In genomic region chr7:45021604-45022296, GRCh38 we compare ENCODE assay signal across 8 cellular contexts. TPM values are rescaled to one million over a fixed set of nuclear protein-coding genes. Genes with fewer than 3 reads are reported as not detected.
A peak's percentile ranks its signal among the peaks of the same experiment; 100 is the strongest.
DNase-seq lines count a peak whose midpoint lies in the region; ATAC-seq and TF ChIP-seq lines count a peak whose summit lies in the region.

No MANE protein-coding gene starts in this region.

- H3K36me3 ChIP-seq in mucosa of descending colon (ENCODE audit: low read depth) (no peaks in the 10 kb centered on the region), esophagus muscularis mucosa (peaks cover 0 to 10% (median 5%) of the 10 kb centered on the region in 4 donors)

- DNase-seq in GDM1 (lab: John Stamatoyannopoulos, UW), result peak; percentile 44
- peak; percentile 11 to 39 for DNase-seq in NOMO-1 (lab: John Stamatoyannopoulos, UW; ENCODE audit: unreplicated experiment in 2 of 2)
- peak; percentile 22 for DNase-seq in fibroblast of peridontal ligament (ENCODE audit: extremely low read depth)
- no peak for DNase-seq in mucosa of descending colon
- DNase-seq in esophagus muscularis mucosa (ENCODE audit: extremely low spot score), result no peak
- DNase-seq in foreskin melanocyte, result no peak
- DNase-seq in cerebellar cortex (ENCODE audit: low spot score), result no peak

- TF ChIP-seq EP300 in esophagus muscularis mucosa (IDR thresholded peaks at IDR 0.05), result no peak

- H3K4me1 ChIP-seq in mucosa of descending colon (ENCODE audit: low read depth) (no peaks in the 10 kb centered on the region), esophagus muscularis mucosa (no peaks in the 10 kb centered on the region)

- 78% methylated on average over 3 of the region's 3 CpGs for WGBS in esophagus muscularis mucosa

- no peaks in the 10 kb centered on the region for H3K27me3 ChIP-seq in esophagus muscularis mucosa

- TF ChIP-seq CTCF in mucosa of descending colon (IDR thresholded peaks at IDR 0.05) (no peak), esophagus muscularis mucosa (IDR thresholded peaks at IDR 0.05) (no peak)

- H3K9me3 ChIP-seq in mucosa of descending colon (no peaks in the 10 kb centered on the region), esophagus muscularis mucosa (no peaks in the 10 kb centered on the region)

- H3K27ac ChIP-seq in esophagus muscularis mucosa (replicated peaks in 1 of 4), result no peak overlapping the region

- H3K4me3 ChIP-seq in mucosa of descending colon, result no peak overlapping the region
- H3K4me3 ChIP-seq in esophagus muscularis mucosa, result no peak overlapping the region

- ATAC-seq in GM21786 (IDR thresholded peaks at IDR 0.05; ENCODE audit: unreplicated experiment), result peak; percentile 55
- ATAC-seq in mucosa of descending colon, result no peak

- TF ChIP-seq POLR2A in esophagus muscularis mucosa (IDR thresholded peaks at IDR 0.05; ENCODE audit: low read depth), result no peak

- intact Hi-C loops in mucosa of descending colon (cut with DNase I, micrococcal nuclease) (no loop called here), esophagus muscularis mucosa (cut with DNase I) (no loop called here)

RNA-seq across cellular contexts. Expression of gene CCM2, which starts 21.7 kb away (rescaled TPM):
- total RNA-seq in mucosa of descending colon, result 10 to 100 TPM; 33.4 to 43.8 (median 35.8) TPM
- 10 to 100 TPM; 40.3 to 61.7 (median 49.4) TPM for total RNA-seq in esophagus muscularis mucosa

RNA-seq across cellular contexts. Expression of gene MYO1G, which starts 42.9 kb away (rescaled TPM):
- total RNA-seq in mucosa of descending colon, result 1 to 10 TPM; 3.8 to 6.9 (median 3.9) TPM
- 1 to 10 TPM in 3 of 4 donors, under 1 TPM in 1; 0.78 to 6.8 (median 3.1) TPM for total RNA-seq in esophagus muscularis mucosa

Comparison
In these comparisons a context has a peak if more than half of its experiments do, and no peak if none do; other contexts are left out.
1. DNase-seq: peak in GDM1 (single experiment), NOMO-1 (2 of 2) and fibroblast of peridontal ligament (single experiment); none in mucosa of descending colon (0 of 3), esophagus muscularis mucosa (single experiment), foreskin melanocyte (single experiment) and cerebellar cortex (single experiment).